Comparison of ENCODE assay signal across 8 cellular contexts in the genomic region with DNA sequence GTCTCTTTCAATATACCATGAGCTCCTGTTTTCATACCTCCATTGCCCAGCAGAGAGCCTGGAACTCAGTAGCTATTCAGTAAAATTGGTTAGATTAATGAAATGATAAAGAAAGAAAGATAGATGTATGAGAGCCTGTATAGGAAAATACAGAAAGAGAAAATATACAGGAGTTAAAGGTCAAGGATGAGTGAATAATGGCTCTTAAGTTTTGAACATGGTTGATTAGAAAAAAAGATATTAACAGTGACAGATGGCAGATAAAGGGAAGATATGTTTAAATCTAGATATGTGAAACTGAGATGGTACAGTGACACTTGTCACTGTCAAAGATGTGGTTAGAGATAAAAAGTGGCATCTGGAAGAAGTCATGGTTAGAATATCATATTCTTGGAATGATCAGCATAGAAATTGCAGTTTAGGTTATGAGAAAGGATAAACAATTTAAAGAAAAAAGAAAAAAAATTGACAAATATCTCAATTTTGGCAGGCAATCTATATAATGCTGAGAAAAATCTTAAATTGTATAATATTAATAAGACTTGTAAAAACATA.
"Had no signal": no experiment of that assay in that cellular context is flagged by ENCODE, and none has a peak within 500 bp of the region (broad histone marks: within the 10 kb centered on the region; RNA-seq: fewer than 3 reads in every experiment).

No MANE protein-coding gene starts in this region.

- H3K9ac ChIP-seq: GM23248 had no signal

- H3K27ac ChIP-seq: GM23248 had no signal

- H3K4me3 ChIP-seq: GM23248, HAP-1, K562 had no signal

- H3K36me3 ChIP-seq: HAP-1 had no signal

- H3K9me3 ChIP-seq: HAP-1 had no signal

- DNase-seq: GM23248, GOT3, H7, HFFc6, IMR-90 had no signal

- H2AFZ ChIP-seq: GM23248 had no signal

- ATAC-seq: HCT116, K562 had no signal

- H3K4me1 ChIP-seq: HAP-1 had no signal
